Comparison of ENCODE assay signal across 8 cellular contexts in the genomic region with DNA sequence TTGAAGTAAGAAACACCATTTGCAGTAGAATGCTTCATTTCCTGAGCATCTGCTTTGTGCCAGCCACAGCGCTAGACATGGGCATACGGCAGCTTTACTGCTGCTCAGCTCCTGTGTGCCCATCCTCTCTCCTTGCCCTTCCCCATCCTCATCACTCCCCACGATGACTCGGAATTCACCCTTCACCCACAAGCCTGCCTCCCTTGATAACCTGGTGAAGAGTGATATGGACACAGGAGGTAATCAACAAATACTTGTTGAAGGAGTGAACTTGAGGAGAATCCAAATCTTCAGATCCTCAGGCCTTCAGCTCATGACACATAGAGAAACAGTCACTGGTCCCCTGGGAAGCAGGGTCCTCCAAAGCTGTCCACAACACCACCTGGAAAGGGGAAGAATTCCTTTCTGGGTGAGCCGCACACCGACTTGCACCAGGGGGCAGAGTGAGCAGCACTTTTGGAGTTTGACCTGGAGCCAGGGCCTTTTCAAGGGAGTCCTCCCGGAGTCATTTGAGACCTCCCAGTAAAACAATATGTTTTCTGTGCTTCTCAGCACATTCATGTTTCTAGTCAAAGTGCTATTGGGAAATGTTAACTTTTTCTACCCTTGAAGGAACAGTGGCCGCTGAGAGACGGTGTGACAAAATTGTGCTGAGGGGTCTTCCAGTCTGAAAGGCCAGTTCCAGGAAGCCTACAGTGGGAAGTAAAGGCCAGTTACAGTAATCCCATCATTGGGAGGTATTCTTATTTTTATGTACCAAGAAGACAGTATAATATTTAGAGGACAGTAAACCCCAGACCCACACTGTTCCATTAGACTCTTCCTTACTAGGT.
DNase-seq lines count a peak whose midpoint lies in the region; ATAC-seq and TF ChIP-seq lines count a peak whose summit lies in the region.

No MANE protein-coding gene starts in this region.

- ATAC-seq in GM18868 (IDR thresholded peaks at IDR 0.05; ENCODE audit: unreplicated experiment): no peak

- DNase-seq in activated CD8-positive, alpha-beta memory T cell treated with anti-CD3 and anti-CD28 coated beads for 24 hours: peak; percentile 65
- no peak for DNase-seq in activated CD8-positive, alpha-beta memory T cell treated with anti-CD3 and anti-CD28 coated beads, Interleukin-2, amount 50 U/mL, for 48 hours
- peak; percentile 82 for DNase-seq in M059J (ENCODE audit: low read depth)
- peak; percentile 13 to 59 for DNase-seq in SW 1271 (lab: John Stamatoyannopoulos, UW)
- DNase-seq in epithelial cell of esophagus (ENCODE audit: low read depth): peak; percentile 71
- DNase-seq in myocyte (ENCODE audit: low read depth): peak; percentile 81
- no peak for DNase-seq in middle frontal gyrus (ENCODE audit: extremely low spot score, low spot score)

- peak; percentile 78 for TF ChIP-seq CTCF in epithelial cell of esophagus (IDR thresholded peaks at IDR 0.05; ENCODE audit: insufficient read depth, low read depth, low read length, missing control alignments)

- H3K4me3 ChIP-seq in epithelial cell of esophagus (ENCODE audit: low read length): no peak overlapping the region

Comparison
In these comparisons a context has a peak if more than half of its experiments do, and no peak if none do; other contexts are left out.
1. DNase-seq: peak in activated CD8-positive, alpha-beta memory T cell treated with anti-CD3 and anti-CD28 coated beads for 24 hours (single experiment), M059J (single experiment), SW 1271 (2 of 2), epithelial cell of esophagus (single experiment) and myocyte (single experiment); none in activated CD8-positive, alpha-beta memory T cell treated with anti-CD3 and anti-CD28 coated beads, Interleukin-2, amount 50 U/mL, for 48 hours (single experiment) and middle frontal gyrus (single experiment).